ENCODE assay signal across 27 cellular contexts in the genomic region with DNA sequence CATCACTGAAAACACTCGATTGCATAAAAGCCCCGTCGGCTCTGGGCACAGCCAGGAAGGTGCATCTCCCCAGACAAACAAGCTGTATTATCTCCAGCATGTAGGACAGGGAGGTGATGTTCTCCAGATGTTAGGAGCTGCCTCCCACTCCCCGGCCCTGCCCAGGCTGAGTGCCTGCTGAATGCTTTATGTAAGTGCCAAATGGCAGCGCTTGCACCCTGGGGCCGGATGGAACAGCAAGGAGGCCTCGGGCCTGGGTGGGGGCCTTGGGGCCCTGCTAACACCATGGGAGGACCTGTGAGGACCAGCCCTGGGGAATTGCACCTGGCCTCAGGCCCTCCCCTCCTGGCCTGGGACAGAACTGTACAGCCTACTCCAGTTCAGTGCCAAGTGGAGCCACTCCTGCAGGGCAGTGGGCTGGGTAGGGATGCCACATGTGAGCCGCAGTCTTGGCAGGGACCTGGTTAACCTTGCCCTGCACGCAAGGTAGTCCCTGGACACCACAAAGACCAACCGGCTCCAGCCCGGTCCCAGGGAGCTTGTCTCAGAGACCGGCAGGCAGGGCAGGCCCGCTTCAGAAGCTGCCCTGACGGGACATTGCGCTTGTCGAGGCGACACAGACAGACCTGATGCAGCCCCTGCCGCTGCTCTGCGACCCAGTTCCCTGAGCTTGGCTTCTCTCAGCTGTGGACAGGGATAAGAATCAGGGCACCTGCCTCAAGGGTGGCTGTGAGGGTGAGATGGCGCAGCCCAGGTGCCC. TPM values are rescaled to one million over a fixed set of nuclear protein-coding genes. Genes with fewer than 3 reads are reported as not detected.
DNase-seq lines count a peak whose midpoint lies in the region; ATAC-seq and TF ChIP-seq lines count a peak whose summit lies in the region.
"Had no signal": no experiment of that assay in that cellular context is flagged by ENCODE, and none has a peak within 500 bp of the region (broad histone marks: within the 10 kb centered on the region; RNA-seq: fewer than 3 reads in every experiment).

No MANE protein-coding gene starts in this region.

- TF ChIP-seq CTCF in coronary artery (IDR thresholded peaks at IDR 0.05) (no peak), transverse colon (IDR thresholded peaks at IDR 0.05) (no peak), gastroesophageal sphincter (IDR thresholded peaks at IDR 0.05) (no peak)

- intact Hi-C loops in Right ventricle myocardium inferior (cut with DNase I) (no loop called here), left cardiac atrium (cut with DNase I) (loop anchor here in 1 of 2 donors (5.0 kb wide), 1 partner anchor 75 kb away; no protein-coding TSS in a partner anchor), transverse colon (cut with DNase I; ENCODE audit: low total_unique reads) (loop anchor here (5.0 kb wide), 1 partner anchor 1620 kb away; no protein-coding TSS in a partner anchor)

- H3K4me1 ChIP-seq in transverse colon (peaks cover 29 to 61% (median 41%) of the 10 kb centered on the region in 4 donors), gastroesophageal sphincter (peaks cover 3 to 38% (median 32%) of the 10 kb centered on the region in 3 donors)

- no peaks in the 10 kb centered on the region for H3K27me3 ChIP-seq in transverse colon
- H3K27me3 ChIP-seq in gastroesophageal sphincter = no peaks in the 10 kb centered on the region
- H3K27me3 ChIP-seq: colonic mucosa, Peyer's patch had no signal

- no peak for TF ChIP-seq POLR2A in transverse colon (IDR thresholded peaks at IDR 0.05)
- TF ChIP-seq POLR2A in gastroesophageal sphincter (IDR thresholded peaks at IDR 0.05) = no peak

- no peaks in the 10 kb centered on the region for H3K36me3 ChIP-seq in transverse colon
- H3K36me3 ChIP-seq in gastroesophageal sphincter = no peaks in the 10 kb centered on the region
- H3K36me3 ChIP-seq: colonic mucosa, esophagus squamous epithelium, Peyer's patch, tibial artery had no signal

- DNase-seq in Right ventricle myocardium inferior (ENCODE audit: missing footprints) (peak; percentile 68), left cardiac atrium (no peak), coronary artery (ENCODE audit: low spot score) (peak; percentile 62), mucosa of gallbladder (ENCODE audit: low spot score) (peak; percentile 26), transverse colon (peak; percentile 25), NCI-H1436 treated with DMSO at 0.1 percent for 48 hours (lab: John Stamatoyannopoulos, UW) (no peak)
- DNase-seq: activated CD4-positive, alpha-beta T cell treated with anti-CD3 and anti-CD28 coated beads for 36 hours; activated T-cell treated with anti-CD3 and anti-CD28 coated beads, Interleukin-2, amount 50 U/mL, for 48 hours; AML-193; colonic mucosa; DMS153; esophagus squamous epithelium; IMR-90; mesendoderm; naive thymus-derived CD4-positive, alpha-beta T cell; NCI-H1092; NCI-H2029 treated with DMSO at 0.1 percent for 48 hours; NCI-H2227 treated with DMSO at 0.1 percent for 48 hours; NCI-H69; T-helper 2 cell; tibial artery had no signal

- TF ChIP-seq EP300 in transverse colon (IDR thresholded peaks at IDR 0.05; ENCODE audit: low read depth) = no peak
- no peak for TF ChIP-seq EP300 in gastroesophageal sphincter (IDR thresholded peaks at IDR 0.05)

- H3K27ac ChIP-seq in coronary artery (no peak overlapping the region), transverse colon (peak overlapping the region in 3 of 4 donors; percentile 11 to 86 (median 34)), gastroesophageal sphincter (peak overlapping the region in 1 of 4 donors; percentile 74)
- H3K27ac ChIP-seq: colonic mucosa, tibial artery had no signal

- H3K9me3 ChIP-seq in transverse colon (no peaks in the 10 kb centered on the region), gastroesophageal sphincter (no peaks in the 10 kb centered on the region)
- H3K9me3 ChIP-seq: colonic mucosa, esophagus squamous epithelium, Peyer's patch, tibial artery had no signal

- no peak overlapping the region for H3K4me3 ChIP-seq in coronary artery
- H3K4me3 ChIP-seq in transverse colon = no peak overlapping the region
- H3K4me3 ChIP-seq in gastroesophageal sphincter = no peak overlapping the region
- H3K4me3 ChIP-seq: colonic mucosa, esophagus squamous epithelium, Peyer's patch, SK-N-MC, tibial artery had no signal

- 56% methylated on average over 8 of the region's 20 CpGs; no CpG with 5 or more reads in 1 of the 2 donors for WGBS in transverse colon (ENCODE audit: low coverage in 1 of 2), 2 donors
- 17 to 32% methylated on average over 3 of the region's 20 CpGs for WGBS in gastroesophageal sphincter (ENCODE audit: low coverage in 1 of 2), 2 donors

- in situ Hi-C loops in transverse colon (cut with MboI; ENCODE audit: low pct_ligation_motif_present in 1 of 4, low pct_unique_long_range_greater_than_20kb in 1 of 4, low sequenced_read_pairs in 3 of 4) = no loop called here

- ATAC-seq in Right ventricle myocardium inferior (no peak), left cardiac atrium (no peak), HG03196 (IDR thresholded peaks at IDR 0.05; ENCODE audit: unreplicated experiment) (no peak), gastroesophageal sphincter (no peak)
- ATAC-seq: activated CD4-positive, alpha-beta T cell treated with anti-CD3 and anti-CD28 coated beads for 36 hours; naive thymus-derived CD4-positive, alpha-beta T cell had no signal

RNA-seq across cellular contexts. Expression of a gene that starts 35.3 kb away (rescaled TPM):
- total RNA-seq in Right ventricle myocardium inferior = 101 TPM
- total RNA-seq in left cardiac atrium = 10 to 100 TPM; 63.0 to 89.3 TPM
- 54.0 TPM for total RNA-seq in mucosa of gallbladder
- total RNA-seq in transverse colon = 100 to 1,000 TPM in 1 of 4 donors, 10 to 100 TPM in 3; 31.0 to 109 (median 42.0) TPM
- total RNA-seq in gastroesophageal sphincter = 10 to 100 TPM; 13.9 to 24.8 (median 17.5) TPM

RNA-seq across cellular contexts. Expression of a gene that starts 45.6 kb away (rescaled TPM):
- 2.5 TPM for total RNA-seq in Right ventricle myocardium inferior
- 10 to 100 TPM in 1 of 2 donors, 1 to 10 TPM in 1; 3.5 to 12.1 TPM for total RNA-seq in left cardiac atrium
- 8.7 TPM for total RNA-seq in mucosa of gallbladder
- total RNA-seq in transverse colon = under 1 TPM in 2 of 4 donors, not detected in 2; 0.55 to 0.79 TPM
- total RNA-seq in gastroesophageal sphincter = 1 to 10 TPM; 1.6 to 5.4 (median 2.3) TPM
- total RNA-seq: G401 had no signal

RNA-seq across cellular contexts. Expression of a gene that starts 59.6 kb away (rescaled TPM):
- total RNA-seq in Right ventricle myocardium inferior (25.1 TPM), left cardiac atrium (10 to 100 TPM; 11.6 to 14.9 TPM), mucosa of gallbladder (not detected), transverse colon (not detected), gastroesophageal sphincter (not detected)
- total RNA-seq: activated CD4-positive, alpha-beta T cell treated with anti-CD3 and anti-CD28 coated beads for 36 hours; colonic mucosa; esophagus squamous epithelium; G401; IMR-90; kidney epithelial cell; naive thymus-derived CD4-positive, alpha-beta T cell; Peyer's patch had no signal

Comparison
In these comparisons a context has a peak if more than half of its experiments do, and no peak if none do; other contexts are left out.
1. DNase-seq: peak in Right ventricle myocardium inferior (single experiment), coronary artery (single experiment), mucosa of gallbladder (single experiment) and transverse colon (single experiment); none in left cardiac atrium (single experiment) and NCI-H1436 treated with DMSO at 0.1 percent for 48 hours (single experiment).
2. H3K27ac ChIP-seq: peak in transverse colon (3 of 4); none in coronary artery (0 of 2).
3. RNA of a gene that starts 59.6 kb away (total RNA-seq): 25.1 TPM in Right ventricle myocardium inferior (single experiment) and 11.6 to 14.9 TPM in left cardiac atrium; not detected in mucosa of gallbladder (single experiment), not detected in transverse colon and not detected in gastroesophageal sphincter; every median in the first group is over 10 times any median in the second.